ENCODE assay signal across 16 cellular contexts in the genomic region with DNA sequence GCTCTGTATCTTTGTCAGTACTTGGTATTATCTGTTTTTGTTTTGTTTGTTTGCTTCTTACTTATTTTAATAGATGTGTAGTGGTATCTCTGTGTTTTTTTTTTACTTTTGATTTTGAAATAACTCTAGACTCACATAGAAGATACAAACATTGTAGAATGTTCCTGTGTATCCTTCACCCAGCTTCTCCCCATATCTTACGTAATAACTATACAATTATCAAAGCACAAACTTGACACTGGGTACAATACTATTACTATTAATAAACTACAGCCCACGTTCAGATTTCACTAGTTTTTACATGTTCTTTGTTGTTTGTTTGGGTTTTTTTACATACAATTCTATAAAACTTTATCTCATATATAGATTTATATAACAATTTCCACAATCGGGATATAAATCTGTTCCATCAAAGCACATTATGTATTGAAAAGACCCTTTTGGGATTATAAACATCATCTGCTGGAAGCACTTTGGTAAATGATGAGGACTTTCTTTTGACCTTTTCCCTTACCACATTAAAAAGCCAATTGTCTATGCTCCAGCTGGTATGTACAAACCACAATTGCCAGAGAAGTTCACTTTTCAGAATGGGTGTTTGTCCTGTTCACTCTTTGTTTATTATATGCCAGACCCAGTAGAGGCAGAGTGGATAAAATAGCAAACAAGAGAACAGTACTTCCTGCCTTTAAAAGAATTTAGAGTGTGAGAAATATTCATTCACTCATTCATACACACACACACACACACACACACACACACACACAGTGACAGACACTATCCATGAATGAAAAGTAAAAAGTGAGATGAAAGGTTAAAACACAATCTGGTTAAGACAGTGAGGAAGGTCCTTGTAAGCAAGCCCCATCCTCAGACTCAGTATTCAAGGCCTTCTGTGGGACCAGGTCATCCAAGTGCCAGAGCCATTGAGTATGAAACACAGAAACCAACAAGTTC.
DNase-seq lines count a peak whose midpoint lies in the region; ATAC-seq and TF ChIP-seq lines count a peak whose summit lies in the region.
"Had no signal": no experiment of that assay in that cellular context is flagged by ENCODE, and none has a peak within 500 bp of the region (broad histone marks: within the 10 kb centered on the region; RNA-seq: fewer than 3 reads in every experiment).

No MANE protein-coding gene starts in this region.

- H3K36me3 ChIP-seq in heart left ventricle: no peaks in the 10 kb centered on the region

- H3K9me3 ChIP-seq in heart left ventricle: no peaks in the 10 kb centered on the region
- H3K9me3 ChIP-seq: spleen had no signal

- no peak for TF ChIP-seq POLR2A in heart left ventricle (IDR thresholded peaks at IDR 0.05)

- TF ChIP-seq CTCF in dorsolateral prefrontal cortex (IDR thresholded peaks at IDR 0.05 in 54 of 56, conservative IDR thresholded peaks at IDR 0.05 in 2 of 56; ENCODE audit: low read depth in 1 of 56, partially characterized antibody in 56 of 56): no peak
- no peak for TF ChIP-seq CTCF in heart left ventricle (IDR thresholded peaks at IDR 0.05)

- H3K4me1 ChIP-seq in heart left ventricle: peaks cover 0 to 54% (median 27%) of the 10 kb centered on the region in 12 donors

- peak; percentile 25 for DNase-seq in DMS53 (lab: John Stamatoyannopoulos, UW)
- no peak for DNase-seq in DMS53 treated with DMSO at 0.1 percent for 48 hours (lab: John Stamatoyannopoulos, UW; ENCODE audit: unreplicated experiment)
- DNase-seq in RPMI7951 (ENCODE audit: low read depth): peak; percentile 39
- no peak for DNase-seq in dorsolateral prefrontal cortex
- peak; percentile 53 for DNase-seq in renal cortical epithelial cell (ENCODE audit: low read depth)
- DNase-seq in C1 segment of cervical spinal cord (lab: John Stamatoyannopoulos, UW): no peak
- DNase-seq in HuH-7.5 (ENCODE audit: low spot score): no peak
- DNase-seq in heart left ventricle: no peak
- DNase-seq: COR-L47, NCI-H82, occipital lobe, SHP77, spleen had no signal

- H3K27ac ChIP-seq in dorsolateral prefrontal cortex (peak overlapping the region in 58 of 59 donors; percentile 38 to 100 (median 97)), heart left ventricle (no peak overlapping the region)
- H3K27ac ChIP-seq: 22Rv1, coronary artery, spleen had no signal

- H3K4me3 ChIP-seq in dorsolateral prefrontal cortex (peak overlapping the region in 1 of 59 donors; percentile 2), heart left ventricle (no peak overlapping the region)
- H3K4me3 ChIP-seq: coronary artery, spleen had no signal

- ATAC-seq in heart left ventricle: no peak
- ATAC-seq: esophagus mucosa had no signal

- H3K27me3 ChIP-seq in dorsolateral prefrontal cortex: no peaks in the 10 kb centered on the region
- no peaks in the 10 kb centered on the region for H3K27me3 ChIP-seq in heart left ventricle
- H3K27me3 ChIP-seq: spleen had no signal

- WGBS in heart left ventricle, 4 donors: 79 to 84% (median 82%) methylated on average over 3 of the region's 3 CpGs

- intact Hi-C loops in dorsolateral prefrontal cortex (cut with DNase I) (loop anchor here in 1 of 2 donors (2.0 kb wide), 1 partner anchor 28 kb away; no protein-coding TSS in a partner anchor), heart left ventricle (cut with DNase I) (loop anchor here in 1 of 10 donors (5.0 kb wide), 1 partner anchor 112 kb away; a partner anchor contains a TSS)

Comparison
In these comparisons a context has a peak if more than half of its experiments do, and no peak if none do; other contexts are left out.
1. DNase-seq: peak in DMS53 (single experiment), RPMI7951 (single experiment) and renal cortical epithelial cell (single experiment); none in DMS53 treated with DMSO at 0.1 percent for 48 hours (single experiment), dorsolateral prefrontal cortex (0 of 10), C1 segment of cervical spinal cord (0 of 14), HuH-7.5 (single experiment) and heart left ventricle (0 of 5).
2. H3K27ac ChIP-seq: peak in dorsolateral prefrontal cortex (58 of 59); none in heart left ventricle (0 of 12).